Comparison of ENCODE assay signal across 29 cellular contexts in genomic region chr7:144098776-144099175, GRCh38. TPM values are rescaled to one million over a fixed set of nuclear protein-coding genes. Genes with fewer than 3 reads are reported as not detected.
DNase-seq lines count a peak whose midpoint lies in the region; ATAC-seq, FAIRE-seq and TF ChIP-seq lines count a peak whose summit lies in the region.
"Had no signal": no experiment of that assay in that cellular context is flagged by ENCODE, and none has a peak within 500 bp of the region (broad histone marks: within the 10 kb centered on the region; RNA-seq: fewer than 3 reads in every experiment).

No MANE protein-coding gene starts in this region.

- no peaks in the 10 kb centered on the region for H3K36me3 ChIP-seq in CD8-positive, alpha-beta T cell (ENCODE audit: insufficient read depth, low read length)
- no peaks in the 10 kb centered on the region for H3K36me3 ChIP-seq in K562 (ENCODE audit: control insufficient read depth, insufficient read depth, low read length)
- H3K36me3 ChIP-seq: BE2C, BLaER1 had no signal

- H3K79me2 ChIP-seq in K562 (ENCODE audit: control insufficient read depth, insufficient read depth, low read length): no peaks in the 10 kb centered on the region

- no peak overlapping the region for H3K9ac ChIP-seq in K562 (ENCODE audit: insufficient read depth in 1 of 2, low read depth in 2 of 2, low read length in 2 of 2)
- H3K9ac ChIP-seq: BLaER1 had no signal

- H3K27me3 Mint-ChIP-seq in activated naive CD4-positive, alpha-beta T cell treated with anti-CD3 and anti-CD28 coated beads, Interleukin-2, amount 50 U/mL, for 24 hours: peaks cover 2% of the 10 kb centered on the region
- peaks cover 18% of the 10 kb centered on the region for H3K27me3 Mint-ChIP-seq in CD8-positive, alpha-beta T cell (ENCODE audit: low read depth)
- peaks cover 26% of the 10 kb centered on the region for H3K27me3 Mint-ChIP-seq in stimulated activated memory B cell treated with anti-CD40 and anti-IgM and Interleukin-4, amounts not matched to agents 10 μg/mL and 1 μg/mL and 100 μg/mL, for 72 hours

- H2AFZ ChIP-seq in K562 (ENCODE audit: low read depth, low read length): no peak overlapping the region

- H3K4me3 ChIP-seq in CD8-positive, alpha-beta T cell (ENCODE audit: low read depth, low read length): no peak overlapping the region
- no peak overlapping the region for H3K4me3 ChIP-seq in K562
- H3K4me3 ChIP-seq: A549, BLaER1, GM12878 had no signal

- H3K27me3 ChIP-seq in CD8-positive, alpha-beta T cell (ENCODE audit: insufficient read depth, low read length): no peaks in the 10 kb centered on the region
- H3K27me3 ChIP-seq in K562 (ENCODE audit: control insufficient read depth in 2 of 2, insufficient read depth in 2 of 2, low read length in 2 of 2): no peaks in the 10 kb centered on the region
- H3K27me3 ChIP-seq: BE2C, BLaER1 had no signal

- in situ Hi-C loops in K562 (cut with MboI): no loop called here

- POLR2A ChIA-PET in CD8-positive, alpha-beta T cell (lab: Charles Lee): no interaction called here
- POLR2A ChIA-PET in K562 (lab: Yijun Ruan, JAX): interaction anchor here (1.0 kb wide), 1 partner anchor 79 kb away, joined by 3 read pairs; no protein-coding TSS in a partner anchor

- no peak for ATAC-seq in activated naive CD4-positive, alpha-beta T cell treated with anti-CD3 and anti-CD28 coated beads, Interleukin-2, amount 50 U/mL, for 72 hours
- ATAC-seq in CD8-positive, alpha-beta T cell: no peak
- ATAC-seq in K562: no peak
- ATAC-seq in stimulated activated memory B cell treated with anti-CD40 and anti-IgM and Interleukin-4, amounts not matched to agents 10 μg/mL and 1 μg/mL and 100 μg/mL, for 72 hours: no peak
- ATAC-seq: A549, GM12878 had no signal

- peak overlapping the region; percentile 60 for H3K27ac Mint-ChIP-seq in activated naive CD4-positive, alpha-beta T cell treated with anti-CD3 and anti-CD28 coated beads, Interleukin-2, amount 50 U/mL, for 24 hours
- H3K27ac Mint-ChIP-seq in activated naive CD4-positive, alpha-beta T cell treated with anti-CD3 and anti-CD28 coated beads, Interleukin-2, amount 50 U/mL, for 72 hours: no peak overlapping the region
- no peak overlapping the region for H3K27ac Mint-ChIP-seq in CD8-positive, alpha-beta T cell
- H3K27ac Mint-ChIP-seq in stimulated activated memory B cell treated with anti-CD40 and anti-IgM and Interleukin-4, amounts not matched to agents 10 μg/mL and 1 μg/mL and 100 μg/mL, for 72 hours: no peak overlapping the region
- H3K27ac Mint-ChIP-seq: CD14-positive monocyte; CD4-positive, CD25-positive, alpha-beta regulatory T cell; CD8-positive, alpha-beta memory T cell had no signal

- TF ChIP-seq POLR2A in K562 (conservative IDR thresholded peaks at IDR 0.05): no peak

- H3K4me1 Mint-ChIP-seq in activated naive CD4-positive, alpha-beta T cell treated with anti-CD3 and anti-CD28 coated beads, Interleukin-2, amount 50 U/mL, for 24 hours: peaks cover 22% of the 10 kb centered on the region
- H3K4me1 Mint-ChIP-seq in CD8-positive, alpha-beta T cell (ENCODE audit: low read depth): peaks cover 11% of the 10 kb centered on the region
- no peaks in the 10 kb centered on the region for H3K4me1 Mint-ChIP-seq in stimulated activated memory B cell treated with anti-CD40 and anti-IgM and Interleukin-4, amounts not matched to agents 10 μg/mL and 1 μg/mL and 100 μg/mL, for 72 hours
- H3K4me1 Mint-ChIP-seq: CD14-positive monocyte; CD8-positive, alpha-beta memory T cell had no signal

- H3K9me3 ChIP-seq in CD8-positive, alpha-beta T cell (ENCODE audit: low read length): no peaks in the 10 kb centered on the region
- no peaks in the 10 kb centered on the region for H3K9me3 ChIP-seq in K562 (replicated peaks; ENCODE audit: control insufficient read depth, insufficient read depth, low read depth, low read length)
- H3K9me3 ChIP-seq: A549, BE2C, BLaER1 had no signal

- DNase-seq in activated naive CD4-positive, alpha-beta T cell treated with anti-CD3 and anti-CD28 coated beads, Interleukin-2, amount 50 U/mL, for 72 hours (ENCODE audit: low spot score in 2 of 2): no peak
- DNase-seq in CD8-positive, alpha-beta T cell: no peak
- DNase-seq in K562 (ENCODE audit: extremely low read depth in 1 of 4, low spot score in 3 of 4): no peak
- DNase-seq in NCI-H2196 treated with DMSO at 0.1 percent for 48 hours (lab: John Stamatoyannopoulos, UW; ENCODE audit: unreplicated experiment): no peak
- DNase-seq: AML-193; BE2C; C1 segment of cervical spinal cord; CD4-positive, CD25-positive, alpha-beta regulatory T cell; CD8-positive, alpha-beta memory T cell; COR-L47; DMS 273 treated with DMSO at 0.1 percent for 48 hours; DMS153; DMS53; DMS79; DND-41; EL; GDM1 had no signal

- FAIRE-seq in K562 (lab: Jason Lieb, UNC): no peak
- FAIRE-seq: A549, GM12878, GM12892, GM18507 had no signal

- no peaks in the 10 kb centered on the region for H4K20me1 ChIP-seq in K562 (replicated peaks; ENCODE audit: control insufficient read depth, insufficient read depth, low read length)
- H4K20me1 ChIP-seq: BLaER1 had no signal

- no peak for TF ChIP-seq EP300 in K562 (IDR thresholded peaks at IDR 0.05; ENCODE audit: low read length)

- no peak for TF ChIP-seq RAD21 in K562 (CRISPR knock-in tag; conservative IDR thresholded peaks at IDR 0.05 in 1 of 2, IDR thresholded peaks at IDR 0.05 in 1 of 2)

- no peaks in the 10 kb centered on the region for H3K9me3 Mint-ChIP-seq in activated naive CD4-positive, alpha-beta T cell treated with anti-CD3 and anti-CD28 coated beads, Interleukin-2, amount 50 U/mL, for 24 hours
- H3K9me3 Mint-ChIP-seq in activated naive CD4-positive, alpha-beta T cell treated with anti-CD3 and anti-CD28 coated beads, Interleukin-2, amount 50 U/mL, for 72 hours: no peaks in the 10 kb centered on the region
- no peaks in the 10 kb centered on the region for H3K9me3 Mint-ChIP-seq in CD8-positive, alpha-beta T cell
- H3K9me3 Mint-ChIP-seq in stimulated activated memory B cell treated with anti-CD40 and anti-IgM and Interleukin-4, amounts not matched to agents 10 μg/mL and 1 μg/mL and 100 μg/mL, for 72 hours: no peaks in the 10 kb centered on the region
- H3K9me3 Mint-ChIP-seq: CD8-positive, alpha-beta memory T cell had no signal

- no peak overlapping the region for H3K4me3 Mint-ChIP-seq in activated naive CD4-positive, alpha-beta T cell treated with anti-CD3 and anti-CD28 coated beads, Interleukin-2, amount 50 U/mL, for 24 hours
- no peak overlapping the region for H3K4me3 Mint-ChIP-seq in CD8-positive, alpha-beta T cell
- no peak overlapping the region for H3K4me3 Mint-ChIP-seq in stimulated activated memory B cell treated with anti-CD40 and anti-IgM and Interleukin-4, amounts not matched to agents 10 μg/mL and 1 μg/mL and 100 μg/mL, for 72 hours
- H3K4me3 Mint-ChIP-seq: CD14-positive monocyte; CD4-positive, CD25-positive, alpha-beta regulatory T cell; CD8-positive, alpha-beta memory T cell had no signal

- no TSS peak for BruUV-seq in K562 (replicated peaks; lab: Mats Ljungman, UMichigan)

- CTCF ChIA-PET in CD8-positive, alpha-beta T cell (lab: Charles Lee): no interaction called here
- CTCF ChIA-PET in K562 (lab: Yijun Ruan, JAX; ENCODE audit: low intra/inter-chr PET ratio): interaction anchor here (0.6 kb wide), 1 partner anchor 771 kb away, joined by 3 read pairs; no protein-coding TSS in a partner anchor

- no peak overlapping the region for H3K4me2 ChIP-seq in K562 (ENCODE audit: insufficient read depth, low read length)
- H3K4me2 ChIP-seq: A549, BLaER1 had no signal

- no peak overlapping the region for H3K27ac ChIP-seq in CD8-positive, alpha-beta T cell (ENCODE audit: low read depth, low read length)
- H3K27ac ChIP-seq in K562 (ENCODE audit: extremely low read depth, low read depth, low read length): no peak overlapping the region
- H3K27ac ChIP-seq: 22Rv1, A549, BLaER1 had no signal

- H3K9me1 ChIP-seq in K562 (ENCODE audit: control insufficient read depth, insufficient read depth, low read length): no peaks in the 10 kb centered on the region

- intact Hi-C loops in CD8-positive, alpha-beta T cell (cut with DNase I, micrococcal nuclease): no loop called here
- intact Hi-C loops in K562 (cut with micrococcal nuclease): loop anchor here (10.0 kb wide), 1 partner anchor 56 kb away; no protein-coding TSS in a partner anchor

- H3K36me3 Mint-ChIP-seq in activated naive CD4-positive, alpha-beta T cell treated with anti-CD3 and anti-CD28 coated beads, Interleukin-2, amount 50 U/mL, for 24 hours: peaks cover 3% of the 10 kb centered on the region
- no peaks in the 10 kb centered on the region for H3K36me3 Mint-ChIP-seq in activated naive CD4-positive, alpha-beta T cell treated with anti-CD3 and anti-CD28 coated beads, Interleukin-2, amount 50 U/mL, for 72 hours
- no peaks in the 10 kb centered on the region for H3K36me3 Mint-ChIP-seq in CD8-positive, alpha-beta T cell
- H3K36me3 Mint-ChIP-seq in stimulated activated memory B cell treated with anti-CD40 and anti-IgM and Interleukin-4, amounts not matched to agents 10 μg/mL and 1 μg/mL and 100 μg/mL, for 72 hours: no peaks in the 10 kb centered on the region
- H3K36me3 Mint-ChIP-seq: CD14-positive monocyte; CD4-positive, CD25-positive, alpha-beta regulatory T cell; CD8-positive, alpha-beta memory T cell had no signal

- peak; percentile 25 for TF ChIP-seq CTCF in CD8-positive, alpha-beta T cell (IDR thresholded peaks at IDR 0.05)
- no peak for TF ChIP-seq CTCF in K562 (IDR thresholded peaks at IDR 0.05 in 2 of 3, conservative IDR thresholded peaks at IDR 0.05 in 1 of 3; ENCODE audit: insufficient read depth in 2 of 3, low read depth in 1 of 3, low read length in 3 of 3)

- no peaks in the 10 kb centered on the region for H3K4me1 ChIP-seq in CD8-positive, alpha-beta T cell (ENCODE audit: insufficient read depth, low read length)
- no peaks in the 10 kb centered on the region for H3K4me1 ChIP-seq in K562 (replicated peaks in 1 of 2; ENCODE audit: control insufficient read depth in 2 of 2, insufficient read depth in 2 of 2, low read length in 2 of 2)
- H3K4me1 ChIP-seq: A549, BE2C, BLaER1 had no signal

RNA-seq across cellular contexts. Expression of gene OR2A2, which starts 10.6 kb away (rescaled TPM):
- total RNA-seq in activated naive CD4-positive, alpha-beta T cell treated with anti-CD3 and anti-CD28 coated beads, Interleukin-2, amount 50 U/mL, for 72 hours: not detected
- not detected for total RNA-seq in CD8-positive, alpha-beta T cell
- total RNA-seq in K562 (2011; cell fraction: chromatin; rRNA removed; ENCODE audit: low replicate concordance): not detected in 2 replicates
- not detected in 2 replicates for total RNA-seq in K562 (2011; cell fraction: nucleolus; rRNA removed)
- total RNA-seq in K562 (2011; cell fraction: nucleoplasm; rRNA removed): not detected in 2 replicates
- not detected in 2 replicates for total RNA-seq in K562 (2014; rRNA removed)
- not detected in 2 replicates for total RNA-seq in K562 (2014; rRNA removed; fragmentation: Illumina TruSeq; extraction: Trizol)
- not detected in 2 replicates for total RNA-seq in K562 (2015; rRNA removed; fragmentation: Illumina TruSeq; extraction: Trizol)
- total RNA-seq in K562 (2021): not detected in 2 replicates
- not detected in 2 replicates for polyA plus RNA-seq in K562 (2011; rRNA removed)
- polyA plus RNA-seq in K562 (2011; cell fraction: cytosol; rRNA removed): not detected in 2 replicates
- polyA plus RNA-seq in K562 (2011; cell fraction: nucleus; rRNA removed): not detected in 2 replicates
- not detected in 2 replicates for polyA plus RNA-seq in K562 (2012)
- not detected in 2 replicates for polyA plus RNA-seq in K562 (2014; fragmentation: Illumina TruSeq; extraction: Trizol)
- not detected for polyA plus RNA-seq in K562 (2014; fragmentation: Nextera tagmentation; extraction: Ambion mirVana)
- polyA plus RNA-seq in K562 (2014; rRNA removed): not detected in 2 replicates
- not detected in 2 replicates for polyA minus RNA-seq in K562 (2011; rRNA and poly(A)+ RNA removed)
- polyA minus RNA-seq in K562 (2011; cell fraction: cytosol; rRNA and poly(A)+ RNA removed): not detected in 2 replicates
- not detected in 2 replicates for polyA minus RNA-seq in K562 (2011; cell fraction: nucleus; rRNA and poly(A)+ RNA removed)
- total RNA-seq: A172; CD4-positive, CD25-positive, alpha-beta regulatory T cell; CD8-positive, alpha-beta memory T cell; Daoy; G401; GM12878 had no signal
- polyA plus RNA-seq: A549; CD14-positive monocyte; CD4-positive, CD25-positive, alpha-beta regulatory T cell; CD8-positive, alpha-beta memory T cell; GM12878 had no signal

RNA-seq across cellular contexts. Expression of gene OR2A12, which starts 12.7 kb away (rescaled TPM):
- not detected for total RNA-seq in activated naive CD4-positive, alpha-beta T cell treated with anti-CD3 and anti-CD28 coated beads, Interleukin-2, amount 50 U/mL, for 72 hours
- not detected for total RNA-seq in CD8-positive, alpha-beta T cell
- total RNA-seq in K562 (2011; cell fraction: chromatin; rRNA removed; ENCODE audit: low replicate concordance): not detected in 2 replicates
- total RNA-seq in K562 (2011; cell fraction: nucleolus; rRNA removed): not detected in 2 replicates
- not detected in 2 replicates for total RNA-seq in K562 (2011; cell fraction: nucleoplasm; rRNA removed)
- total RNA-seq in K562 (2014; rRNA removed): not detected in 2 replicates
- not detected in 2 replicates for total RNA-seq in K562 (2014; rRNA removed; fragmentation: Illumina TruSeq; extraction: Trizol)
- total RNA-seq in K562 (2015; rRNA removed; fragmentation: Illumina TruSeq; extraction: Trizol): not detected in 2 replicates
- not detected in 2 replicates for total RNA-seq in K562 (2021)
- not detected in 2 replicates for polyA plus RNA-seq in K562 (2011; rRNA removed)
- not detected in 2 replicates for polyA plus RNA-seq in K562 (2011; cell fraction: cytosol; rRNA removed)
- polyA plus RNA-seq in K562 (2011; cell fraction: nucleus; rRNA removed): not detected in 2 replicates
- 0.01 TPM in 1 of 2 replicates, not detected in the other for polyA plus RNA-seq in K562 (2012)
- polyA plus RNA-seq in K562 (2014; fragmentation: Illumina TruSeq; extraction: Trizol): not detected in 2 replicates
- not detected for polyA plus RNA-seq in K562 (2014; fragmentation: Nextera tagmentation; extraction: Ambion mirVana)
- not detected in 2 replicates for polyA plus RNA-seq in K562 (2014; rRNA removed)
- not detected in 2 replicates for polyA minus RNA-seq in K562 (2011; rRNA and poly(A)+ RNA removed)
- polyA minus RNA-seq in K562 (2011; cell fraction: cytosol; rRNA and poly(A)+ RNA removed): not detected in 2 replicates
- polyA minus RNA-seq in K562 (2011; cell fraction: nucleus; rRNA and poly(A)+ RNA removed): not detected in 2 replicates
- total RNA-seq: A172; CD4-positive, CD25-positive, alpha-beta regulatory T cell; CD8-positive, alpha-beta memory T cell; Daoy; G401; GM12878 had no signal
- polyA plus RNA-seq: A549; CD14-positive monocyte; CD8-positive, alpha-beta memory T cell; GM12878 had no signal

RNA-seq across cellular contexts. Expression of gene OR2A14, which starts 24.2 kb away (rescaled TPM):
- total RNA-seq in activated naive CD4-positive, alpha-beta T cell treated with anti-CD3 and anti-CD28 coated beads, Interleukin-2, amount 50 U/mL, for 72 hours: not detected
- not detected for total RNA-seq in CD8-positive, alpha-beta T cell
- not detected in 2 replicates for total RNA-seq in K562 (2011; cell fraction: chromatin; rRNA removed; ENCODE audit: low replicate concordance)
- not detected in 2 replicates for total RNA-seq in K562 (2011; cell fraction: nucleolus; rRNA removed)
- total RNA-seq in K562 (2011; cell fraction: nucleoplasm; rRNA removed): not detected in 2 replicates
- not detected in 2 replicates for total RNA-seq in K562 (2014; rRNA removed)
- total RNA-seq in K562 (2014; rRNA removed; fragmentation: Illumina TruSeq; extraction: Trizol): not detected in 2 replicates
- not detected in 2 replicates for total RNA-seq in K562 (2015; rRNA removed; fragmentation: Illumina TruSeq; extraction: Trizol)
- not detected in 2 replicates for total RNA-seq in K562 (2021)
- not detected in 2 replicates for polyA plus RNA-seq in K562 (2011; rRNA removed)
- not detected in 2 replicates for polyA plus RNA-seq in K562 (2011; cell fraction: cytosol; rRNA removed)
- polyA plus RNA-seq in K562 (2011; cell fraction: nucleus; rRNA removed): not detected in 2 replicates
- polyA plus RNA-seq in K562 (2012): not detected in 2 replicates
- not detected in 2 replicates for polyA plus RNA-seq in K562 (2014; fragmentation: Illumina TruSeq; extraction: Trizol)
- polyA plus RNA-seq in K562 (2014; fragmentation: Nextera tagmentation; extraction: Ambion mirVana): not detected
- not detected in 2 replicates for polyA plus RNA-seq in K562 (2014; rRNA removed)
- polyA minus RNA-seq in K562 (2011; rRNA and poly(A)+ RNA removed): not detected in 2 replicates
- polyA minus RNA-seq in K562 (2011; cell fraction: cytosol; rRNA and poly(A)+ RNA removed): not detected in 2 replicates
- polyA minus RNA-seq in K562 (2011; cell fraction: nucleus; rRNA and poly(A)+ RNA removed): not detected in 2 replicates
- total RNA-seq: A172; CD4-positive, CD25-positive, alpha-beta regulatory T cell; CD8-positive, alpha-beta memory T cell; Daoy; G401; GM12878 had no signal
- polyA plus RNA-seq: A549; CD14-positive monocyte; CD4-positive, CD25-positive, alpha-beta regulatory T cell; CD8-positive, alpha-beta memory T cell; GM12878 had no signal

RNA-seq across cellular contexts. Expression of gene OR2A25, which starts 29.2 kb away (rescaled TPM):
- not detected for total RNA-seq in activated naive CD4-positive, alpha-beta T cell treated with anti-CD3 and anti-CD28 coated beads, Interleukin-2, amount 50 U/mL, for 72 hours
- not detected for total RNA-seq in CD8-positive, alpha-beta T cell
- total RNA-seq in K562 (2011; cell fraction: chromatin; rRNA removed; ENCODE audit: low replicate concordance): not detected in 2 replicates
- total RNA-seq in K562 (2011; cell fraction: nucleolus; rRNA removed): not detected in 2 replicates
- total RNA-seq in K562 (2011; cell fraction: nucleoplasm; rRNA removed): not detected in 2 replicates
- total RNA-seq in K562 (2014; rRNA removed) (not detected in 2 replicates), K562 (2014; rRNA removed; fragmentation: Illumina TruSeq; extraction: Trizol) (not detected in 2 replicates), K562 (2015; rRNA removed; fragmentation: Illumina TruSeq; extraction: Trizol) (not detected in 2 replicates), K562 (2021) (not detected in 2 replicates)
- polyA plus RNA-seq in K562 (2011; rRNA removed) (not detected in 2 replicates), K562 (2014; fragmentation: Illumina TruSeq; extraction: Trizol) (not detected in 2 replicates), K562 (2014; fragmentation: Nextera tagmentation; extraction: Ambion mirVana) (not detected), K562 (2014; rRNA removed) (not detected in 2 replicates)
- not detected in 2 replicates for polyA plus RNA-seq in K562 (2011; cell fraction: cytosol; rRNA removed)
- not detected in 2 replicates for polyA plus RNA-seq in K562 (2011; cell fraction: nucleus; rRNA removed)
- not detected in 2 replicates for polyA plus RNA-seq in K562 (2012)
- not detected in 2 replicates for polyA minus RNA-seq in K562 (2011; rRNA and poly(A)+ RNA removed)
- polyA minus RNA-seq in K562 (2011; cell fraction: cytosol; rRNA and poly(A)+ RNA removed): not detected in 2 replicates
- polyA minus RNA-seq in K562 (2011; cell fraction: nucleus; rRNA and poly(A)+ RNA removed): not detected in 2 replicates
- total RNA-seq: A172; CD4-positive, CD25-positive, alpha-beta regulatory T cell; CD8-positive, alpha-beta memory T cell; Daoy; G401; GM12878 had no signal
- polyA plus RNA-seq: A549; CD14-positive monocyte; CD4-positive, CD25-positive, alpha-beta regulatory T cell; CD8-positive, alpha-beta memory T cell; GM12878 had no signal

RNA-seq across cellular contexts. Expression of gene OR2A5, which starts 50.0 kb away (rescaled TPM):
- not detected for total RNA-seq in activated naive CD4-positive, alpha-beta T cell treated with anti-CD3 and anti-CD28 coated beads, Interleukin-2, amount 50 U/mL, for 72 hours
- total RNA-seq in CD8-positive, alpha-beta T cell: not detected
- not detected in 2 replicates for total RNA-seq in K562 (2011; cell fraction: chromatin; rRNA removed; ENCODE audit: low replicate concordance)
- not detected in 2 replicates for total RNA-seq in K562 (2011; cell fraction: nucleolus; rRNA removed)
- total RNA-seq in K562 (2011; cell fraction: nucleoplasm; rRNA removed): not detected in 2 replicates
- total RNA-seq in K562 (2014; rRNA removed) (not detected in 2 replicates), K562 (2014; rRNA removed; fragmentation: Illumina TruSeq; extraction: Trizol) (not detected in 2 replicates), K562 (2015; rRNA removed; fragmentation: Illumina TruSeq; extraction: Trizol) (not detected in 2 replicates), K562 (2021) (not detected in 2 replicates)
- polyA plus RNA-seq in K562 (2011; rRNA removed) (not detected in 2 replicates), K562 (2014; fragmentation: Illumina TruSeq; extraction: Trizol) (not detected in 2 replicates), K562 (2014; fragmentation: Nextera tagmentation; extraction: Ambion mirVana) (not detected), K562 (2014; rRNA removed) (not detected in 2 replicates)
- polyA plus RNA-seq in K562 (2011; cell fraction: cytosol; rRNA removed): not detected in 2 replicates
- not detected in 2 replicates for polyA plus RNA-seq in K562 (2011; cell fraction: nucleus; rRNA removed)
- 0.01 TPM in 1 of 2 replicates, not detected in the other for polyA plus RNA-seq in K562 (2012)
- polyA minus RNA-seq in K562 (2011; rRNA and poly(A)+ RNA removed): not detected in 2 replicates
- not detected in 2 replicates for polyA minus RNA-seq in K562 (2011; cell fraction: cytosol; rRNA and poly(A)+ RNA removed)
- polyA minus RNA-seq in K562 (2011; cell fraction: nucleus; rRNA and poly(A)+ RNA removed): not detected in 2 replicates
- total RNA-seq: A172; CD4-positive, CD25-positive, alpha-beta regulatory T cell; CD8-positive, alpha-beta memory T cell; Daoy; G401; GM12878 had no signal
- polyA plus RNA-seq: A549; CD14-positive monocyte; CD4-positive, CD25-positive, alpha-beta regulatory T cell; CD8-positive, alpha-beta memory T cell had no signal
